In genomic region chr7:137935849-137936508, GRCh38 we compare ENCODE assay signal across 8 cellular contexts.
DNase-seq lines count a peak whose midpoint lies in the region; ATAC-seq and TF ChIP-seq lines count a peak whose summit lies in the region.

No MANE protein-coding gene starts in this region.

- H3K36me3 ChIP-seq in MM.1S (replicated peaks; ENCODE audit: insufficient read depth, low read length) (no peaks in the 10 kb centered on the region), rectal smooth muscle tissue (ENCODE audit: control insufficient read depth, insufficient read depth, low read length) (no peaks in the 10 kb centered on the region), BE2C (no peaks in the 10 kb centered on the region)

- peaks cover 19% of the 10 kb centered on the region for H3F3A ChIP-seq in MM.1S (ENCODE audit: insufficient read depth, low read length)

- peak overlapping the region; percentile 56 for H3K27ac ChIP-seq in MM.1S (ENCODE audit: low read length)
- peak overlapping the region; percentile 70 for H3K27ac ChIP-seq in rectal smooth muscle tissue (ENCODE audit: low read depth, low read length)

- no peak overlapping the region for H3K9ac ChIP-seq in MM.1S (ENCODE audit: low read length)
- H3K9ac ChIP-seq in rectal smooth muscle tissue (ENCODE audit: low read length) = no peak overlapping the region

- H3K4me2 ChIP-seq in MM.1S (ENCODE audit: low read depth, low read length) = peak overlapping the region; percentile 92

- H3K79me2 ChIP-seq in MM.1S (ENCODE audit: low read length) = peaks cover 90% of the 10 kb centered on the region

- peak overlapping the region; percentile 76 for H3K27ac Mint-ChIP-seq in endothelial cell (ENCODE audit: unreplicated experiment)

- ATAC-seq in GM19397 (IDR thresholded peaks at IDR 0.05; ENCODE audit: unreplicated experiment) (peak; percentile 51), GM18858 (IDR thresholded peaks at IDR 0.05; ENCODE audit: unreplicated experiment) (no peak)

- peak; percentile 30 for DNase-seq in MM.1S
- no peak for DNase-seq in endothelial cell (ENCODE audit: low spot score)
- DNase-seq in stimulated activated naive CD4-positive, alpha-beta T cell (lab: John Stamatoyannopoulos, UW) = no peak
- no peak for DNase-seq in NCI-H510A treated with DMSO at 0.1 percent for 48 hours (lab: John Stamatoyannopoulos, UW)
- no peak for DNase-seq in BE2C

- peaks cover 5% of the 10 kb centered on the region for H3K36me3 Mint-ChIP-seq in endothelial cell (ENCODE audit: low read depth, unreplicated experiment)

- no peaks in the 10 kb centered on the region for H3K9me2 ChIP-seq in MM.1S (replicated peaks; ENCODE audit: insufficient read depth, low read length)

- H3K27me3 Mint-ChIP-seq in endothelial cell (ENCODE audit: unreplicated experiment) = no peaks in the 10 kb centered on the region

- H3K4me1 ChIP-seq in MM.1S (ENCODE audit: low read length) = peaks cover 32% of the 10 kb centered on the region
- peaks cover 50% of the 10 kb centered on the region for H3K4me1 ChIP-seq in rectal smooth muscle tissue (ENCODE audit: control insufficient read depth, insufficient read depth, low read length)
- peaks cover 15% of the 10 kb centered on the region for H3K4me1 ChIP-seq in BE2C

- no peak for TF ChIP-seq CTCF in MM.1S (IDR thresholded peaks at IDR 0.05; ENCODE audit: low read length)
- TF ChIP-seq CTCF in endothelial cell (IDR thresholded peaks at IDR 0.05; ENCODE audit: unreplicated experiment) = no peak
- TF ChIP-seq CTCF in BE2C (IDR thresholded peaks at IDR 0.05; ENCODE audit: low read depth, low read length) = no peak

- no peaks in the 10 kb centered on the region for H3K9me3 ChIP-seq in MM.1S (replicated peaks; ENCODE audit: insufficient read depth, low read length)
- no peaks in the 10 kb centered on the region for H3K9me3 ChIP-seq in BE2C

- no peaks in the 10 kb centered on the region for H3K9me3 Mint-ChIP-seq in endothelial cell (ENCODE audit: unreplicated experiment)

- H4K20me1 ChIP-seq in MM.1S (ENCODE audit: insufficient read depth, low read length) = no peaks in the 10 kb centered on the region

- H2AFZ ChIP-seq in MM.1S (ENCODE audit: low read length) = no peak overlapping the region

- H3K27me3 ChIP-seq in MM.1S (replicated peaks; ENCODE audit: insufficient read depth, low read length) (no peaks in the 10 kb centered on the region), rectal smooth muscle tissue (ENCODE audit: control insufficient read depth, insufficient read depth, low read length) (no peaks in the 10 kb centered on the region), BE2C (no peaks in the 10 kb centered on the region)

- peaks cover 40% of the 10 kb centered on the region for H3K4me1 Mint-ChIP-seq in endothelial cell (ENCODE audit: unreplicated experiment)

- H3K4me3 Mint-ChIP-seq in endothelial cell (ENCODE audit: unreplicated experiment) = peak overlapping the region; percentile 26

- H3K4me3 ChIP-seq in MM.1S (ENCODE audit: low read length) (peak overlapping the region; percentile 53), rectal smooth muscle tissue (ENCODE audit: low read length) (no peak overlapping the region), BE2C (ENCODE audit: low read depth, low read length) (no peak overlapping the region)
